Comparison of ENCODE assay signal across 10 cellular contexts in genomic region chr18:22710628-22711380, GRCh38.
DNase-seq lines count a peak whose midpoint lies in the region; ATAC-seq and TF ChIP-seq lines count a peak whose summit lies in the region.
"Had no signal": no experiment of that assay in that cellular context is flagged by ENCODE, and none has a peak within 500 bp of the region (broad histone marks: within the 10 kb centered on the region; RNA-seq: fewer than 3 reads in every experiment).

No MANE protein-coding gene starts in this region.

- TF ChIP-seq CTCF in GM13977 (IDR thresholded peaks at IDR 0.05; ENCODE audit: extremely low read depth, insufficient read depth, missing control alignments) = no peak

- intact Hi-C loops in left ventricle myocardium superior (cut with micrococcal nuclease) = no loop called here

- ATAC-seq in left ventricle myocardium superior = peak; percentile 80
- no peak for ATAC-seq in GM21529 (IDR thresholded peaks at IDR 0.05; ENCODE audit: unreplicated experiment)
- ATAC-seq in HG02759 (IDR thresholded peaks at IDR 0.05; ENCODE audit: unreplicated experiment) = no peak

- DNase-seq in Daoy (ENCODE audit: low read depth) = peak; percentile 79
- DNase-seq in amniotic epithelial cell (ENCODE audit: low read depth) = peak; percentile 92
- DNase-seq in left ventricle myocardium superior = peak; percentile 48
- peak; percentile 79 for DNase-seq in renal cortical epithelial cell (ENCODE audit: low read depth)
- DNase-seq in RPMI8226 = no peak
- no peak for DNase-seq in GM13977 (ENCODE audit: low spot score)
- DNase-seq: DND-41, NCI-H2081 treated with DMSO at 0.1 percent for 48 hours had no signal

- in situ Hi-C loops in GM13977 (cut with MboI; ENCODE audit: low pct_unique_long_range_greater_than_20kb, low sequenced_read_pairs, unreplicated experiment) = no loop called here

Comparison
In these comparisons a context has a peak if more than half of its experiments do, and no peak if none do; other contexts are left out.
1. DNase-seq: peak in Daoy (single experiment), amniotic epithelial cell (single experiment), left ventricle myocardium superior (single experiment) and renal cortical epithelial cell (single experiment); none in RPMI8226 (single experiment) and GM13977 (single experiment).